Comparison of ENCODE assay signal across 9 cellular contexts in the genomic region with DNA sequence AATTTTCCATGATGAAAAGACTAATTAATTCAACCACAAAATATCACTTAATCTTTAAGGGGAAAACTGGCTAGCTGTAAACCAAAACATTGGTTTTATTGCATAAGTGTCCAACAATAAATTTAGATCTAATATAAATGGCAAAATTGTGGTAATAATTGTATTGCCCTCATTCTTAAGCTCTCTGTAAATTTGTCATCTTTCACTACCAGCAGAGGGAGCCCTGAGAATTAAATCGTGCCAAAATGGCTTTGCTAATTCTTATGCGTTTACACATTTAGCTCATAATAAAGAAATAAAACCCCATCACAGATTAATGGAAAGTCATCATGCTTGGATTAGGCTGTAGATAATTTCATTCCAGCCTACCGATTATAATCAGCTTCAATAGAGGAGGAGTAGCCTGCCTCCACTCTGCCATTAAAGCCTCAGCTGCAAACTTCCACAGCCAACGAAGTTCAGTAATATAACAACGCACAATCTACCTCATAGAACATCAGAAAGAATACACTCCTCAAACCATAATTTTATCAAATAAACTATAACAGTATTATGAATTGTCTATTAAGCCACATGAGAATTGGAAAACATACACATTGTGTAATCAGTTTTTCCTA.
DNase-seq lines count a peak whose midpoint lies in the region; ATAC-seq and TF ChIP-seq lines count a peak whose summit lies in the region.
"Had no signal": no experiment of that assay in that cellular context is flagged by ENCODE, and none has a peak within 500 bp of the region (broad histone marks: within the 10 kb centered on the region; RNA-seq: fewer than 3 reads in every experiment).

No MANE protein-coding gene starts in this region.

- WGBS in trophoblast cell (ENCODE audit: extremely low coverage, insufficient coverage, insufficient read length): no CpG with 5 or more reads among the region's 5 CpGs

- peak; percentile 53 to 78 (median 65); a peak in 5 of 6 replicates for TF ChIP-seq CTCF in HCT116 (IDR thresholded peaks at IDR 0.05 in 2 of 3, conservative IDR thresholded peaks at IDR 0.05 in 1 of 3; ENCODE audit: borderline replicate concordance in 1 of 3, insufficient read depth in 1 of 3, low read depth in 2 of 3, low read length in 2 of 3)

- no peaks in the 10 kb centered on the region for H3K79me2 ChIP-seq in HCT116 (ENCODE audit: insufficient read depth, low read length)
- H3K79me2 ChIP-seq in trophoblast cell (ENCODE audit: control insufficient read depth, insufficient read depth, low read length, poor library complexity): no peaks in the 10 kb centered on the region

- H3K14ac ChIP-seq in trophoblast cell (ENCODE audit: low read length): no peak overlapping the region

- in situ Hi-C loops in Caki2 (cut with HindIII; ENCODE audit: low pct_unique_long_range_greater_than_20kb, low sequenced_read_pairs): no loop called here

- peak; percentile 51 for TF ChIP-seq RAD21 in HCT116 (IDR thresholded peaks at IDR 0.05; ENCODE audit: low read depth)

- no peak overlapping the region for H3K27ac ChIP-seq in HCT116 (ENCODE audit: low read depth, low read length)
- no peak overlapping the region for H3K27ac ChIP-seq in trophoblast cell (ENCODE audit: low read depth, low read length)
- H3K27ac ChIP-seq in substantia nigra (ENCODE audit: low read depth, low read length, poor library complexity, severe bottlenecking): no peak overlapping the region

- H3K4me1 ChIP-seq in HCT116 (ENCODE audit: control insufficient read depth in 1 of 2, insufficient read depth in 2 of 2, low read length in 2 of 2): no peaks in the 10 kb centered on the region
- no peaks in the 10 kb centered on the region for H3K4me1 ChIP-seq in trophoblast cell (ENCODE audit: control insufficient read depth in 1 of 2, insufficient read depth in 2 of 2, low read length in 2 of 2)

- H2AFZ ChIP-seq in HCT116 (ENCODE audit: low read depth, low read length, poor library complexity, severe bottlenecking): peak overlapping the region; percentile 95
- H2AFZ ChIP-seq in trophoblast cell (ENCODE audit: insufficient read depth, low read length, poor library complexity): no peak overlapping the region

- no peak overlapping the region for H3K4ac ChIP-seq in trophoblast cell (ENCODE audit: low read depth, low read length)

- CTCF ChIA-PET in HCT116 (lab: Charles Lee): interaction anchor here (0.7 to 2.2 kb wide), 28 partner anchors 8 to 846 kb away, joined by 3 to 42 read pairs (median 6); partner anchors contain the start of gene ATF2

- BruUV-seq in HCT116 (replicated peaks; lab: Mats Ljungman, UMichigan): no TSS peak

- RAD21 ChIA-PET in HCT116 (lab: Charles Lee; ENCODE audit: low non-redundant PET in 1 of 2, low total read pairs in 2 of 2, uncharacterized antibody in 2 of 2, unreplicated experiment in 2 of 2): interaction anchor here in 1 of 2 experiments (0.6 kb wide), 1 partner anchor 744 kb away, joined by 6 read pairs; no protein-coding TSS in a partner anchor

- H3K27me3 ChIP-seq in HCT116 (ENCODE audit: insufficient read depth, low read length): no peaks in the 10 kb centered on the region
- no peaks in the 10 kb centered on the region for H3K27me3 ChIP-seq in trophoblast cell (ENCODE audit: insufficient read depth, low read length)

- no peak for TF ChIP-seq POLR2A in HCT116 (IDR thresholded peaks at IDR 0.05; ENCODE audit: borderline replicate concordance, extremely low read depth, insufficient read depth, insufficient read length)

- H4K20me1 ChIP-seq in HCT116 (ENCODE audit: insufficient read depth): no peaks in the 10 kb centered on the region

- H2BK12ac ChIP-seq in trophoblast cell (ENCODE audit: low read length): no peak overlapping the region

- peak overlapping the region; percentile 23; the same call in 1 of the 2 replicates for H3K4me2 ChIP-seq in HCT116 (ENCODE audit: low read length)
- H3K4me2 ChIP-seq in trophoblast cell (ENCODE audit: low read length): no peak overlapping the region

- no peaks in the 10 kb centered on the region for H3K79me1 ChIP-seq in trophoblast cell (ENCODE audit: low read length)

- H2AK5ac ChIP-seq in trophoblast cell (ENCODE audit: low read length): no peak overlapping the region

- H4K12ac ChIP-seq in trophoblast cell (ENCODE audit: low read depth, low read length): no peak overlapping the region

- H3K36me3 ChIP-seq in HCT116 (ENCODE audit: control insufficient read depth in 1 of 2, insufficient read depth in 2 of 2, low read length in 2 of 2) (no peaks in the 10 kb centered on the region), trophoblast cell (ENCODE audit: control insufficient read depth in 1 of 2, insufficient read depth in 2 of 2, low read length in 2 of 2) (no peaks in the 10 kb centered on the region)

- POLR2A ChIA-PET in HCT116 (lab: Charles Lee): no interaction called here

- H3K9me2 ChIP-seq in HCT116 (ENCODE audit: insufficient read depth): no peaks in the 10 kb centered on the region

- H2BK5ac ChIP-seq in trophoblast cell (ENCODE audit: low read depth, low read length, poor library complexity): no peak overlapping the region

- no peak overlapping the region for H2BK120ac ChIP-seq in trophoblast cell (ENCODE audit: insufficient read depth, low read length, poor library complexity)

- H3K9me3 ChIP-seq in HCT116 (ENCODE audit: control insufficient read depth in 1 of 2, insufficient read depth in 1 of 2, low read depth in 1 of 2, low read length in 2 of 2) (no peaks in the 10 kb centered on the region), trophoblast cell (ENCODE audit: insufficient read depth, low read depth, low read length) (no peaks in the 10 kb centered on the region)

- intact Hi-C loops in HCT116 (cut with micrococcal nuclease): loop anchor here (2.0 kb wide), 1 partner anchor 845 kb away; no protein-coding TSS in a partner anchor

- H3K4me3 ChIP-seq in HCT116 (replicated peaks in 1 of 2; ENCODE audit: low read depth in 1 of 2, low read length in 2 of 2) (no peak overlapping the region), trophoblast cell (ENCODE audit: low read depth, low read length) (no peak overlapping the region)

- H3K9ac ChIP-seq in HCT116 (ENCODE audit: low read length) (no peak overlapping the region), trophoblast cell (ENCODE audit: low read length) (no peak overlapping the region)

- no peak overlapping the region for H3K18ac ChIP-seq in trophoblast cell (ENCODE audit: low read length)

- ATAC-seq in HCT116 (peak; percentile 75), GM18867 (IDR thresholded peaks at IDR 0.05; ENCODE audit: unreplicated experiment) (no peak), GM21737 (IDR thresholded peaks at IDR 0.05; ENCODE audit: unreplicated experiment) (no peak)
- ATAC-seq: T-cell had no signal

- no peak overlapping the region for H4K8ac ChIP-seq in trophoblast cell (ENCODE audit: low read depth, low read length)

- DNase-seq in Caki2 (ENCODE audit: low read depth): peak; percentile 13
- peak; percentile 24 for DNase-seq in HCT116 (ENCODE audit: low read depth, low spot score)
- peak; percentile 61 for DNase-seq in OCI-M1 (lab: John Stamatoyannopoulos, UW)
- peak; percentile 38 for DNase-seq in epidermal melanocyte (ENCODE audit: insufficient read length, low spot score)
- DNase-seq in trophoblast cell: peak; percentile 21 to 71
- DNase-seq in substantia nigra (lab: John Stamatoyannopoulos, UW): no peak

- H3K23ac ChIP-seq in trophoblast cell (ENCODE audit: low read length): no peak overlapping the region

- no peak overlapping the region for H4K91ac ChIP-seq in trophoblast cell (ENCODE audit: low read depth, low read length)

TF ChIP-seq in HCT116, 20 proteins besides CTCF, POLR2A, EP300 and RAD21:
- TF ChIP-seq ELF1 (IDR thresholded peaks at IDR 0.05; ENCODE audit: borderline replicate concordance, low read depth): no peak
- no peak for TF ChIP-seq CEBPB (IDR thresholded peaks at IDR 0.05; ENCODE audit: low read depth)
- TF ChIP-seq EZH2 (IDR thresholded peaks at IDR 0.05): no peak
- TF ChIP-seq ATF3 (IDR thresholded peaks at IDR 0.05): no peak
TF ChIP-seq in HCT116: peak in this region for 0.

Comparison
In these comparisons a context has a peak if more than half of its experiments do, and no peak if none do; other contexts are left out.
1. DNase-seq: peak in Caki2 (single experiment), HCT116 (single experiment), OCI-M1 (single experiment), epidermal melanocyte (single experiment) and trophoblast cell (2 of 2); none in substantia nigra (0 of 49).